ENCODE assay signal across 1 cellular context in genomic region chr11:108431997-108432396, GRCh38.
TF ChIP-seq lines count a peak whose summit lies in the region.

No MANE protein-coding gene starts in this region.

TF ChIP-seq in HEK293, 187 proteins besides CTCF, POLR2A, EP300 and RAD21 (continued from another document):
- TF ChIP-seq, protein P1, sequence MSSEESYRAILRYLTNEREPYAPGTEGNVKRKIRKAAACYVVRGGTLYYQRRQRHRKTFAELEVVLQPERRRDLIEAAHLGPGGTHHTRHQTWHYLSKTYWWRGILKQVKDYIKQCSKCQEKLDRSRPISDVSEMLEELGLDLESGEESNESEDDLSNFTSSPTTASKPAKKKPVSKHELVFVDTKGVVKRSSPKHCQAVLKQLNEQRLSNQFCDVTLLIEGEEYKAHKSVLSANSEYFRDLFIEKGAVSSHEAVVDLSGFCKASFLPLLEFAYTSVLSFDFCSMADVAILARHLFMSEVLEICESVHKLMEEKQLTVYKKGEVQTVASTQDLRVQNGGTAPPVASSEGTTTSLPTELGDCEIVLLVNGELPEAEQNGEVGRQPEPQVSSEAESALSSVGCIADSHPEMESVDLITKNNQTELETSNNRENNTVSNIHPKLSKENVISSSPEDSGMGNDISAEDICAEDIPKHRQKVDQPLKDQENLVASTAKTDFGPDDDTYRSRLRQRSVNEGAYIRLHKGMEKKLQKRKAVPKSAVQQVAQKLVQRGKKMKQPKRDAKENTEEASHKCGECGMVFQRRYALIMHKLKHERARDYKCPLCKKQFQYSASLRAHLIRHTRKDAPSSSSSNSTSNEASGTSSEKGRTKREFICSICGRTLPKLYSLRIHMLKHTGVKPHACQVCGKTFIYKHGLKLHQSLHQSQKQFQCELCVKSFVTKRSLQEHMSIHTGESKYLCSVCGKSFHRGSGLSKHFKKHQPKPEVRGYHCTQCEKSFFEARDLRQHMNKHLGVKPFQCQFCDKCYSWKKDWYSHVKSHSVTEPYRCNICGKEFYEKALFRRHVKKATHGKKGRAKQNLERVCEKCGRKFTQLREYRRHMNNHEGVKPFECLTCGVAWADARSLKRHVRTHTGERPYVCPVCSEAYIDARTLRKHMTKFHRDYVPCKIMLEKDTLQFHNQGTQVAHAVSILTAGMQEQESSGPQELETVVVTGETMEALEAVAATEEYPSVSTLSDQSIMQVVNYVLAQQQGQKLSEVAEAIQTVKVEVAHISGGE (tag by site-specific recombination; conservative IDR thresholded peaks at IDR 0.05; ENCODE audit: low read depth), result no peak
- TF ChIP-seq ZNF677 (tag by site-specific recombination; IDR thresholded peaks at IDR 0.05) (peak; percentile 77), ZNF488 (tag by site-specific recombination; IDR thresholded peaks at IDR 0.05) (no peak)
